In genomic region chr7:74002474-74003017, GRCh38 we compare ENCODE assay signal across 9 cellular contexts. TPM values are rescaled to one million over a fixed set of nuclear protein-coding genes. Genes with fewer than 3 reads are reported as not detected.
A peak's percentile ranks its signal among the peaks of the same experiment; 100 is the strongest.
DNase-seq lines count a peak whose midpoint lies in the region; ATAC-seq and TF ChIP-seq lines count a peak whose summit lies in the region.
"Had no signal": no experiment of that assay in that cellular context is flagged by ENCODE, and none has a peak within 500 bp of the region (broad histone marks: within the 10 kb centered on the region; RNA-seq: fewer than 3 reads in every experiment).

No MANE protein-coding gene starts in this region.

- no peak overlapping the region for H3K9ac ChIP-seq in smooth muscle cell (ENCODE audit: low read depth)

- no peak overlapping the region for H3K4me3 Mint-ChIP-seq in activated T-cell treated with anti-CD3 and anti-CD28 coated beads, Interleukin-2, amount 50 U/mL, for 24 hours
- H3K4me3 Mint-ChIP-seq: brain had no signal

- no peaks in the 10 kb centered on the region for H3K9me3 ChIP-seq in smooth muscle cell (replicated peaks; ENCODE audit: low read depth)

- no peaks in the 10 kb centered on the region for H3K4me1 ChIP-seq in smooth muscle cell (ENCODE audit: low read depth)

- no peak overlapping the region for H3K27ac ChIP-seq in smooth muscle cell (ENCODE audit: low read depth)

- peaks cover 6% of the 10 kb centered on the region for H3K4me1 Mint-ChIP-seq in activated T-cell treated with anti-CD3 and anti-CD28 coated beads, Interleukin-2, amount 50 U/mL, for 24 hours (ENCODE audit: low read depth)

- no peaks in the 10 kb centered on the region for H3F3A ChIP-seq in smooth muscle cell (ENCODE audit: low read depth)

- no peaks in the 10 kb centered on the region for H3K9me3 Mint-ChIP-seq in activated T-cell treated with anti-CD3 and anti-CD28 coated beads, Interleukin-2, amount 50 U/mL, for 24 hours

- WGBS in smooth muscle cell (ENCODE audit: low lambda C conversion rate), result 53% methylated on average over 16 of the region's 16 CpGs

- H3K79me2 ChIP-seq in smooth muscle cell (ENCODE audit: low read depth), result no peaks in the 10 kb centered on the region

- no peaks in the 10 kb centered on the region for H3K36me3 ChIP-seq in kidney epithelial cell (ENCODE audit: control insufficient read depth, insufficient read depth, low read length)
- H3K36me3 ChIP-seq in smooth muscle cell (ENCODE audit: low read depth), result no peaks in the 10 kb centered on the region

- no peaks in the 10 kb centered on the region for H3K27me3 ChIP-seq in kidney epithelial cell (ENCODE audit: control insufficient read depth, insufficient read depth, low read length)
- no peaks in the 10 kb centered on the region for H3K27me3 ChIP-seq in smooth muscle cell (ENCODE audit: low read depth)

- H4K20me1 ChIP-seq in smooth muscle cell (ENCODE audit: low read depth), result no peaks in the 10 kb centered on the region

- H3K36me3 Mint-ChIP-seq in activated T-cell treated with anti-CD3 and anti-CD28 coated beads, Interleukin-2, amount 50 U/mL, for 24 hours (ENCODE audit: low read depth), result no peaks in the 10 kb centered on the region
- H3K36me3 Mint-ChIP-seq: brain had no signal

- no peak for TF ChIP-seq CTCF in kidney epithelial cell (IDR thresholded peaks at IDR 0.05; ENCODE audit: insufficient read depth, low read length, poor library complexity, severe bottlenecking)
- TF ChIP-seq CTCF in smooth muscle cell (IDR thresholded peaks at IDR 0.05; ENCODE audit: borderline replicate concordance, insufficient read depth, poor library complexity, severe bottlenecking), result no peak

- H3K27me3 Mint-ChIP-seq in activated T-cell treated with anti-CD3 and anti-CD28 coated beads, Interleukin-2, amount 50 U/mL, for 24 hours, result peaks cover 13% of the 10 kb centered on the region
- H3K27me3 Mint-ChIP-seq: brain had no signal

- DNase-seq in AG08396 (ENCODE audit: low spot score), result peak; percentile 84
- peak; percentile 76 for DNase-seq in HPDE6-E6E7 (ENCODE audit: extremely low spot score)
- DNase-seq in activated T-cell treated with anti-CD3 and anti-CD28 coated beads, Interleukin-2, amount 50 U/mL, for 24 hours, result peak; percentile 35
- peak; percentile 54 for DNase-seq in kidney epithelial cell (ENCODE audit: low read depth)
- DNase-seq in smooth muscle cell (lab: John Stamatoyannopoulos, UW; ENCODE audit: unreplicated experiment), result no peak
- no peak for DNase-seq in NCI-H2227 (lab: John Stamatoyannopoulos, UW; ENCODE audit: unreplicated experiment)
- DNase-seq in iPS-NIHi7 (ENCODE audit: extremely low spot score), result no peak

- H3K27ac Mint-ChIP-seq in activated T-cell treated with anti-CD3 and anti-CD28 coated beads, Interleukin-2, amount 50 U/mL, for 24 hours, result no peak overlapping the region
- H3K27ac Mint-ChIP-seq: brain had no signal

- H3K4me2 ChIP-seq in smooth muscle cell, result no peak overlapping the region

- no peak overlapping the region for H2AFZ ChIP-seq in smooth muscle cell (ENCODE audit: low read depth)

- H3K4me3 ChIP-seq in kidney epithelial cell (ENCODE audit: low read depth, low read length) (no peak overlapping the region), smooth muscle cell (no peak overlapping the region)

- ATAC-seq in HG03039 (IDR thresholded peaks at IDR 0.05; ENCODE audit: unreplicated experiment), result no peak

RNA-seq across cellular contexts. Expression of gene ELN, which starts 25.4 kb away (rescaled TPM):
- total RNA-seq in kidney epithelial cell, result 0.07 TPM in 1 of 2 replicates, not detected in the other
- 0.13 and 1.1 TPM in 2 replicates for total RNA-seq in smooth muscle cell
- 0.21 TPM in 1 of 2 replicates, not detected in the other for polyA plus RNA-seq in smooth muscle cell

Comparison
In these comparisons a context has a peak if more than half of its experiments do, and no peak if none do; other contexts are left out.
1. DNase-seq: peak in AG08396 (single experiment), HPDE6-E6E7 (single experiment), activated T-cell treated with anti-CD3 and anti-CD28 coated beads, Interleukin-2, amount 50 U/mL, for 24 hours (single experiment) and kidney epithelial cell (single experiment); none in smooth muscle cell (single experiment), NCI-H2227 (single experiment) and iPS-NIHi7 (single experiment).